Comparison of ENCODE assay signal across 1 cellular context in the genomic region with DNA sequence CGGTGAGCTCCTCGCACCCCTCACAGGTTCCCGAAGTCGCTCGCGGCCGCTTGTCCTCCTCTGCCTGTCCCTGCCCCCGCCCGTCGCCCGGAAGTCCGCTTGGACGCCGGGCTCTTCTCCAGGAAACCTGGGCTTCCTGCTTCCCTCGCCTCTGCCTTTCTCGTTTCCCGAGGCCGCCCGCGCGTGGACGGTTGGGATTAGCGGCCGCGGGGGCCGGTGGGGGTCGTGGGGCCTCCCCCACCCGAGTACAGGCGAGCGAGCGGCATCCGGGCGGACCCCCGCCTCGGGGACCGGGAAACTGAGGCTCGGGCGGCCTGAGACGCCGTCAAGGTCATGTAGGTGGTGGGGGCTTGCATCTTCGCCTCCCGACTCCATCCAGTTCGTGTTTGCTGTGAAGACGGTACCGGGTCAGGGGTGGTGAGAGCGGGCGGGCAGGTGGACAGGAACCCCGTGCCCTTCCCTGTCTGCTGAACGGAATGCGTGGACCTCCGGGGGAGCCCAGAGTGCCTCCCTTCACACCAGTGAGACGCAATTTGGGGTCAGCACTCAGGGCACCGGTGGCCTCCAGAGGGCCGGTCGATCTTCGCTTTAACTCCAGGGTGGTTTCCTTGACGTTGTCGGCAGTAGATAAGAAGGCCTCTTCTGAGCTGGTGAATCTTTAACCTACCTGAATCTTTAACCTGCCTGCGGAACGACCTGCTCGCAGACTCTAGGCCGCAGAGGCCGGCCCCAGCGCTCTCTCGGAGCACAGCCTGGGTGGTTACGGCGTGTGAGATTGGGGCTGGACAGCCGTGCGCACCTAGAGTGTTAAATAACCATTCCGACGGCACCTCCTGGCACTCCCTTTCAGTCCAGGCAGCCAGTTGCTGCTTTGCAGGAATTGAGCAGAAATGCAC.
TF ChIP-seq lines count a peak whose summit lies in the region.

No MANE protein-coding gene starts in this region.

TF ChIP-seq in SK-N-SH treated with all-trans-retinoic acid at 6 μM for 48 hours, 23 proteins besides CTCF, POLR2A, EP300 and RAD21 (continued from another document):
- no peak for TF ChIP-seq ARNTL (CRISPR knock-in tag; IDR thresholded peaks at IDR 0.05; ENCODE audit: borderline replicate concordance, low read depth)
- no peak for TF ChIP-seq GLIS3 (CRISPR knock-in tag; IDR thresholded peaks at IDR 0.05)
- TF ChIP-seq TCF4 (CRISPR knock-in tag; IDR thresholded peaks at IDR 0.05; ENCODE audit: borderline replicate concordance): no peak
- no peak for TF ChIP-seq OSR1 (CRISPR knock-in tag; IDR thresholded peaks at IDR 0.05)
- no peak for TF ChIP-seq ZFP3 (CRISPR knock-in tag; IDR thresholded peaks at IDR 0.05)
- no peak for TF ChIP-seq ZNF70 (CRISPR knock-in tag; IDR thresholded peaks at IDR 0.05)
- TF ChIP-seq ZC3H10 (CRISPR knock-in tag; IDR thresholded peaks at IDR 0.05): no peak
- TF ChIP-seq ZNF565 (CRISPR knock-in tag; conservative IDR thresholded peaks at IDR 0.05; ENCODE audit: low read depth): no peak
- no peak for TF ChIP-seq BACH2 (CRISPR knock-in tag; IDR thresholded peaks at IDR 0.05; ENCODE audit: borderline replicate concordance)
- TF ChIP-seq POU6F1 (CRISPR knock-in tag; IDR thresholded peaks at IDR 0.05; ENCODE audit: borderline replicate concordance, low read depth): no peak
